Comparison of ENCODE assay signal across 24 cellular contexts in the genomic region with DNA sequence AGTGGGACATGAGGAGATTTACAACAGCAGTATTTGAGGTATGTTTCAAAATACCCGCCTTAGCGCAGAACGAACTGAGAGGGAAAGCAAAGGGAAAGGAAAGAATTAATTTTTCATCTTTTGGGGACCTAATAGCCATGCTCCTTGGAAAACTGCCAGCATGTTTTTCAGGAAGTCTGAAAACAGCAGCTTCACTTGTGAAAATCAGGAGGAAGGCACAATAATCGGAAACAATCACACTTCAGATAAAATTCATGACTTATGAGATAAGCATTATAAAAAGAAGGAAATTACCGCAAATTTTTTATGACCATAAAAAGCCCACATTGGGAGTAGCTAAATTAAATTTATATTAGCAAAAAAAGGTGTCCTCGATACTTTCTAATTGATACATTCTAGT.
"Had no signal": no experiment of that assay in that cellular context is flagged by ENCODE, and none has a peak within 500 bp of the region (broad histone marks: within the 10 kb centered on the region; RNA-seq: fewer than 3 reads in every experiment).

No MANE protein-coding gene starts in this region.

- H3K4me2 ChIP-seq: neural progenitor cell had no signal

- H3K4me3 Mint-ChIP-seq: effector memory CD8-positive, alpha-beta T cell; naive thymus-derived CD4-positive, alpha-beta T cell; nephron; neural progenitor cell; stimulated activated memory B cell treated with anti-CD40 and anti-IgM and Interleukin-4, amounts not matched to agents 10 μg/mL and 1 μg/mL and 100 μg/mL, for 72 hours had no signal

- DNase-seq: effector memory CD8-positive, alpha-beta T cell; foreskin fibroblast; gastrocnemius medialis; heart left ventricle; hippocampal formation; left cardiac atrium; left lung; mammary epithelial cell; midbrain; naive thymus-derived CD4-positive, alpha-beta T cell; sigmoid colon; stimulated activated CD4-positive, alpha-beta T cell treated with anti-CD3 and anti-CD28 coated beads, Interleukin-4, amount 100 ng/mL, for 4 hours; stimulated activated naive CD8-positive, alpha-beta T cell treated with anti-CD3 and anti-CD28 coated beads, Interleukin-15, Interleukin-2, amounts not matched to agents 100 U/mL and 50 U/mL, for 24 hours; substantia nigra; upper lobe of left lung had no signal

- H3K27me3 Mint-ChIP-seq: effector memory CD8-positive, alpha-beta T cell; progenitor cell of endocrine pancreas; stimulated activated memory B cell treated with anti-CD40 and anti-IgM and Interleukin-4, amounts not matched to agents 10 μg/mL and 1 μg/mL and 100 μg/mL, for 72 hours had no signal

- H3K4me1 ChIP-seq: gastrocnemius medialis, left lung, parathyroid adenoma, right atrium auricular region, sigmoid colon, upper lobe of left lung had no signal

- H3K4me3 ChIP-seq: coronary artery, gastrocnemius medialis, heart left ventricle, left lung, neural progenitor cell, right atrium auricular region, sigmoid colon, thoracic aorta, tibial nerve, upper lobe of left lung had no signal

- H3K27me3 ChIP-seq: gastrocnemius medialis, left lung, neural progenitor cell, right atrium auricular region, sigmoid colon, tibial nerve, upper lobe of left lung had no signal

- H3K79me2 ChIP-seq: parathyroid adenoma had no signal

- ATAC-seq: effector memory CD8-positive, alpha-beta T cell; gastrocnemius medialis; heart left ventricle; left lung; naive thymus-derived CD4-positive, alpha-beta T cell; stimulated activated memory B cell treated with anti-CD40 and anti-IgM and Interleukin-4, amounts not matched to agents 10 μg/mL and 1 μg/mL and 100 μg/mL, for 72 hours; stimulated activated naive CD8-positive, alpha-beta T cell treated with anti-CD3 and anti-CD28 coated beads, Interleukin-15, Interleukin-2, amounts not matched to agents 100 U/mL and 50 U/mL, for 24 hours had no signal

- H3K27ac ChIP-seq: coronary artery, gastrocnemius medialis, heart left ventricle, left lung, neural progenitor cell, parathyroid adenoma, right atrium auricular region, sigmoid colon, thoracic aorta, tibial nerve, upper lobe of left lung had no signal

- H3K36me3 Mint-ChIP-seq: naive thymus-derived CD4-positive, alpha-beta T cell; neural progenitor cell; stimulated activated memory B cell treated with anti-CD40 and anti-IgM and Interleukin-4, amounts not matched to agents 10 μg/mL and 1 μg/mL and 100 μg/mL, for 72 hours had no signal

- H3K27ac Mint-ChIP-seq: effector memory CD8-positive, alpha-beta T cell; naive thymus-derived CD4-positive, alpha-beta T cell; nephron; neural progenitor cell; progenitor cell of endocrine pancreas; stimulated activated memory B cell treated with anti-CD40 and anti-IgM and Interleukin-4, amounts not matched to agents 10 μg/mL and 1 μg/mL and 100 μg/mL, for 72 hours had no signal

- H3K9me3 Mint-ChIP-seq: nephron had no signal

- H2AFZ ChIP-seq: parathyroid adenoma had no signal

- H3K36me3 ChIP-seq: gastrocnemius medialis, heart left ventricle, left lung, neural progenitor cell, right atrium auricular region, sigmoid colon, thoracic aorta, tibial nerve, upper lobe of left lung had no signal

- H3K4me1 Mint-ChIP-seq: naive thymus-derived CD4-positive, alpha-beta T cell; nephron; stimulated activated memory B cell treated with anti-CD40 and anti-IgM and Interleukin-4, amounts not matched to agents 10 μg/mL and 1 μg/mL and 100 μg/mL, for 72 hours had no signal
